ENCODE assay signal across 9 cellular contexts in the genomic region with DNA sequence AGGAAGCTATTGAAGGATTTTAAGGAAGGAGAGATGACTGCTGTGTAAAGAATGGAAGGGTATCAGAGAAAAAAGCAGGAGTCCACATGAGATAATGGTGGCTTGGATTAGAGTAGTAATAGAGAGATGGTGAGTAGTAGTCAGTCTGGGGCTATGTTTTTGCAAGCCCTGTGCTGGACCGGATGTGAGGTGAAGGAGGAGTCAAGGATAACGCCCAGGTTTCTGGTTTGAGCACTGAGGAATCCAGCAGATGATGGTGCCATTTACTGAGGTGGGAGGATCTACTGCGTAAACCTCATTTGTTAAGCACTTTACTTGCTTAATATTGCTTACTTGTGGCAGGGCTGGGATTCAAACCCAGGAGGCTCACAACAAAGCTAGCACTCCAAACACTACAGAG. TPM values are rescaled to one million over a fixed set of nuclear protein-coding genes. Genes with fewer than 3 reads are reported as not detected.
DNase-seq lines count a peak whose midpoint lies in the region; ATAC-seq and TF ChIP-seq lines count a peak whose summit lies in the region.
"Had no signal": no experiment of that assay in that cellular context is flagged by ENCODE, and none has a peak within 500 bp of the region (broad histone marks: within the 10 kb centered on the region; RNA-seq: fewer than 3 reads in every experiment).

No MANE protein-coding gene starts in this region.

- 53 to 56% methylated on average over 3 of the region's 3 CpGs for WGBS in testis, 2 donors

- no peaks in the 10 kb centered on the region for H3K27me3 Mint-ChIP-seq in activated T-cell treated with anti-CD3 and anti-CD28 coated beads, Interleukin-2, amount 50 U/mL, for 24 hours
- no peaks in the 10 kb centered on the region for H3K27me3 Mint-ChIP-seq in activated T-helper 17 cell treated with anti-CD3 and anti-CD28 coated beads, Interleukin-2, amount 50 U/mL, for 72 hours

- intact Hi-C loops in testis (cut with DNase I; ENCODE audit: low total_unique reads) = loop anchor here (10.0 kb wide), 2 partner anchors 165 to 365 kb away; no protein-coding TSS in a partner anchor

- H3K36me3 Mint-ChIP-seq in activated T-cell treated with anti-CD3 and anti-CD28 coated beads, Interleukin-2, amount 50 U/mL, for 24 hours (ENCODE audit: low read depth) = peaks cover 52% of the 10 kb centered on the region
- H3K36me3 Mint-ChIP-seq in activated T-helper 17 cell treated with anti-CD3 and anti-CD28 coated beads, Interleukin-2, amount 50 U/mL, for 72 hours (ENCODE audit: low read depth) = peaks cover 42% of the 10 kb centered on the region

- peak overlapping the region; percentile 87 for H3K4me3 Mint-ChIP-seq in activated T-cell treated with anti-CD3 and anti-CD28 coated beads, Interleukin-2, amount 50 U/mL, for 24 hours
- peak overlapping the region; percentile 95 for H3K4me3 Mint-ChIP-seq in activated T-helper 17 cell treated with anti-CD3 and anti-CD28 coated beads, Interleukin-2, amount 50 U/mL, for 72 hours

- H3K4me3 ChIP-seq in iPS-18a (ENCODE audit: low read length) (peak overlapping the region; percentile 76), testis (peak overlapping the region; percentile 92 to 97)

- no peaks in the 10 kb centered on the region for H3K9me3 Mint-ChIP-seq in activated T-cell treated with anti-CD3 and anti-CD28 coated beads, Interleukin-2, amount 50 U/mL, for 24 hours
- H3K9me3 Mint-ChIP-seq in activated T-helper 17 cell treated with anti-CD3 and anti-CD28 coated beads, Interleukin-2, amount 50 U/mL, for 72 hours = no peaks in the 10 kb centered on the region

- H3K27me3 ChIP-seq in iPS-18a (ENCODE audit: control insufficient read depth, insufficient read depth, low read length) (no peaks in the 10 kb centered on the region), testis (no peaks in the 10 kb centered on the region)

- H3K9me3 ChIP-seq in iPS-18a (ENCODE audit: control insufficient read depth, low read depth, low read length) (no peaks in the 10 kb centered on the region), testis (no peaks in the 10 kb centered on the region)

- ATAC-seq in activated T-helper 17 cell treated with anti-CD3 and anti-CD28 coated beads, Interleukin-2, amount 50 U/mL, for 72 hours (replicated peaks) = no peak
- no peak for ATAC-seq in HG03095 (IDR thresholded peaks at IDR 0.05; ENCODE audit: unreplicated experiment)
- no peak for ATAC-seq in GM19467 (IDR thresholded peaks at IDR 0.05; ENCODE audit: unreplicated experiment)

- peaks cover 41% of the 10 kb centered on the region for H3K4me1 Mint-ChIP-seq in activated T-cell treated with anti-CD3 and anti-CD28 coated beads, Interleukin-2, amount 50 U/mL, for 24 hours (ENCODE audit: low read depth)
- peaks cover 22% of the 10 kb centered on the region for H3K4me1 Mint-ChIP-seq in activated T-helper 17 cell treated with anti-CD3 and anti-CD28 coated beads, Interleukin-2, amount 50 U/mL, for 72 hours

- H3K36me3 ChIP-seq in iPS-18a (ENCODE audit: control insufficient read depth, low read depth, low read length) (no peaks in the 10 kb centered on the region), testis (ENCODE audit: low read depth, missing control alignments) (no peaks in the 10 kb centered on the region)

- no peak for DNase-seq in activated T-cell treated with anti-CD3 and anti-CD28 coated beads, Interleukin-2, amount 50 U/mL, for 24 hours
- no peak for DNase-seq in activated T-cell treated with anti-CD3 and anti-CD28 coated beads, Interleukin-2, amount 50 U/mL, for 1 hour
- DNase-seq in testis (no peak), Kasumi-1 (lab: John Stamatoyannopoulos, UW) (no peak)
- DNase-seq: DMS 273 treated with DMSO at 0.1 percent for 48 hours had no signal

- H3K27ac ChIP-seq in iPS-18a (ENCODE audit: low read length) = no peak overlapping the region
- H3K27ac ChIP-seq in testis = peak overlapping the region in 1 of 2 donors; percentile 98

- no peak for TF ChIP-seq POLR2A in testis (IDR thresholded peaks at IDR 0.05)

- peak overlapping the region; percentile 95 for H3K27ac Mint-ChIP-seq in activated T-cell treated with anti-CD3 and anti-CD28 coated beads, Interleukin-2, amount 50 U/mL, for 24 hours
- peak overlapping the region; percentile 94 for H3K27ac Mint-ChIP-seq in activated T-helper 17 cell treated with anti-CD3 and anti-CD28 coated beads, Interleukin-2, amount 50 U/mL, for 72 hours

- peaks cover 11% of the 10 kb centered on the region for H3K4me1 ChIP-seq in iPS-18a (ENCODE audit: control insufficient read depth, low read depth, low read length)
- H3K4me1 ChIP-seq in testis = peaks cover 26% of the 10 kb centered on the region

- TF ChIP-seq CTCF in testis (IDR thresholded peaks at IDR 0.05) = no peak

- H3K9ac ChIP-seq in iPS-18a (ENCODE audit: low read length) = peak overlapping the region; percentile 90

RNA-seq across cellular contexts. Expression of gene TIGD6, which starts 1.1 kb away (rescaled TPM):
- 1 to 10 TPM; 2.4 to 3.3 TPM for total RNA-seq in activated T-helper 17 cell treated with anti-CD3 and anti-CD28 coated beads, Interleukin-2, amount 50 U/mL, for 72 hours
- total RNA-seq in testis = 1 to 10 TPM; 7.8 to 9.7 TPM
- 11.2 TPM for polyA plus RNA-seq in testis (ENCODE audit: insufficient read depth, low read depth, low replicate concordance)

RNA-seq across cellular contexts. Expression of gene HMGXB3, which starts 1.2 kb away (rescaled TPM):
- total RNA-seq in activated T-helper 17 cell treated with anti-CD3 and anti-CD28 coated beads, Interleukin-2, amount 50 U/mL, for 72 hours = 10 to 100 TPM; 28.2 to 42.6 TPM
- total RNA-seq in testis = 10 to 100 TPM; 63.6 to 72.5 TPM
- 33.5 TPM for polyA plus RNA-seq in testis (ENCODE audit: insufficient read depth, low read depth, low replicate concordance)

RNA-seq across cellular contexts. Expression of gene SLC26A2, which starts 38.8 kb away (rescaled TPM):
- total RNA-seq in activated T-helper 17 cell treated with anti-CD3 and anti-CD28 coated beads, Interleukin-2, amount 50 U/mL, for 72 hours = 1 to 10 TPM; 6.9 to 8.9 TPM
- total RNA-seq in testis = 10 to 100 TPM; 13.5 to 16.3 TPM
- polyA plus RNA-seq in testis (ENCODE audit: insufficient read depth, low read depth, low replicate concordance) = 7.4 TPM

RNA-seq across cellular contexts. Expression of gene PDE6A, which starts 54.8 kb away (rescaled TPM):
- total RNA-seq in activated T-helper 17 cell treated with anti-CD3 and anti-CD28 coated beads, Interleukin-2, amount 50 U/mL, for 72 hours = not detected
- total RNA-seq in testis = 1 to 10 TPM; 3.2 to 4.6 TPM
- 2.9 TPM for polyA plus RNA-seq in testis (ENCODE audit: insufficient read depth, low read depth, low replicate concordance)
